In the genomic region with DNA sequence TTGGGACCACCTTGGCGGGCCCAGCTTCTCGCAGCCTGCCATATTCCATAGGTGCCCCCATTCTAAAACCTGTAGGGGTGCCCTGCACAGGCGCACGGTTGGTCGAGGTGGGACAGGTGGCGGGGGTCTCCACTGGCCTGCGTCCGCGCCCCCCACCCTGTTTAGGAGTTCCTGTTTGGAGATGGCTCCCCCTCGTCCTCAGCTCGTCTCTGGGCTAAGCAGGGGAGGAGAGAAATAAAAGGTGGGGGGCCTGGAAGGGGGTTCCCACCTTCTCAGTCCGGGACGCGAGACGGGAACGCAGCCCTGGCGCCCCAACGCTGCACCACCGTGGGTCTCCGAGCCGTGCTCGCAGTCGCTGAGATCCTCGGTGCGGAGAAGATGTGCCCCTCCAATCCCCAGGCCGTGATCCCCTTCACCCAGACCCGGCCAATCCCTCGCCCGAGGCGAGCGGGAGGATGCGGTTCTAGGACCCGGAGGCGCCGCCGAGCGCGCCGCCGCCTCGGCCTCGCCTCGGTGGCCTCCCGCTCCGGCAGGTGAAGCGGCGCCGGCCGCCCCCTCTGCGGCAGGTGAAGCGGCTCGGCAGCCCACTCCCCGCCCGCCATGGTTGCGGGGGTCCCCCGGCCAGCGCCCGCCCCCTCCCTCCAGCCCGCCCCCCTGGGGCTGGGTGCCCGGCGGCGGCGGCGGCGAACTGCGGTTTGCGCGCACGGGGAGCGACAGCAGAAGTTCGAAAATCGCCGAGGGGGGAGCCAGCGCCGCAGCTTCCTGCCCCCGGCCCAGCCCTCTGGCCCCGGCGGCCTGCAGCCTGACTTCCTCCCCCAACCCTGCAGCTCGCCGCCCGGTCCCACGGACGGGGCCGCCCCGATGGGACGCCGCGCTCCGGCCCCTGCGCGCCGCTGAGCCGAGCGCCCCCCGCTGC, we compare ENCODE assay signal across 8 cellular contexts. TPM values are rescaled to one million over a fixed set of nuclear protein-coding genes. Genes with fewer than 3 reads are reported as not detected.
A peak's percentile ranks its signal among the peaks of the same experiment; 100 is the strongest.
DNase-seq lines count a peak whose midpoint lies in the region; ATAC-seq and TF ChIP-seq lines count a peak whose summit lies in the region.

A gene with protein sequence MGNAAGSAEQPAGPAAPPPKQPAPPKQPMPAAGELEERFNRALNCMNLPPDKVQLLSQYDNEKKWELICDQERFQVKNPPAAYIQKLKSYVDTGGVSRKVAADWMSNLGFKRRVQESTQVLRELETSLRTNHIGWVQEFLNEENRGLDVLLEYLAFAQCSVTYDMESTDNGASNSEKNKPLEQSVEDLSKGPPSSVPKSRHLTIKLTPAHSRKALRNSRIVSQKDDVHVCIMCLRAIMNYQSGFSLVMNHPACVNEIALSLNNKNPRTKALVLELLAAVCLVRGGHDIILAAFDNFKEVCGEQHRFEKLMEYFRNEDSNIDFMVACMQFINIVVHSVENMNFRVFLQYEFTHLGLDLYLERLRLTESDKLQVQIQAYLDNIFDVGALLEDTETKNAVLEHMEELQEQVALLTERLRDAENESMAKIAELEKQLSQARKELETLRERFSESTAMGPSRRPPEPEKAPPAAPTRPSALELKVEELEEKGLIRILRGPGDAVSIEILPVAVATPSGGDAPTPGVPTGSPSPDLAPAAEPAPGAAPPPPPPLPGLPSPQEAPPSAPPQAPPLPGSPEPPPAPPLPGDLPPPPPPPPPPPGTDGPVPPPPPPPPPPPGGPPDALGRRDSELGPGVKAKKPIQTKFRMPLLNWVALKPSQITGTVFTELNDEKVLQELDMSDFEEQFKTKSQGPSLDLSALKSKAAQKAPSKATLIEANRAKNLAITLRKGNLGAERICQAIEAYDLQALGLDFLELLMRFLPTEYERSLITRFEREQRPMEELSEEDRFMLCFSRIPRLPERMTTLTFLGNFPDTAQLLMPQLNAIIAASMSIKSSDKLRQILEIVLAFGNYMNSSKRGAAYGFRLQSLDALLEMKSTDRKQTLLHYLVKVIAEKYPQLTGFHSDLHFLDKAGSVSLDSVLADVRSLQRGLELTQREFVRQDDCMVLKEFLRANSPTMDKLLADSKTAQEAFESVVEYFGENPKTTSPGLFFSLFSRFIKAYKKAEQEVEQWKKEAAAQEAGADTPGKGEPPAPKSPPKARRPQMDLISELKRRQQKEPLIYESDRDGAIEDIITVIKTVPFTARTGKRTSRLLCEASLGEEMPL (plus strand): TSS at position 805 of the 916 bp plus-strand sequence. CDS start 240 bp downstream, outside the sequence.

- H3K4me3 ChIP-seq in HUES6 (ENCODE audit: low read depth, low read length): peak within 1 kb of the TSS; percentile 56
- peak within 1 kb of the TSS; percentile 65 to 69 for H3K4me3 ChIP-seq in duodenal mucosa (ENCODE audit: low read depth in 1 of 2, low read length in 2 of 2)
- H3K4me3 ChIP-seq in stomach smooth muscle (ENCODE audit: low read length in 2 of 2): peak within 1 kb of the TSS; percentile 57 to 69

- peak within 1 kb of the TSS; percentile 99 for H3K27ac Mint-ChIP-seq in activated B cell treated with CpG ODN at 0.5 μM for 24 hours

- H3K9me3 ChIP-seq in HUES6 (ENCODE audit: control insufficient read depth, insufficient read depth, low read depth, low read length) (no peaks in the 10 kb centered on the region), duodenal mucosa (ENCODE audit: control insufficient read depth in 1 of 2, low read length in 2 of 2) (no peaks in the 10 kb centered on the region), stomach smooth muscle (ENCODE audit: control insufficient read depth in 2 of 2, low read length in 2 of 2) (no peaks in the 10 kb centered on the region)

- CTCF ChIA-PET in activated B cell treated with CpG ODN at 0.5 μM for 24 hours (lab: Charles Lee): interaction anchor here (0.6 to 11.7 kb wide), 10 partner anchors 9 to 165 kb away, joined by 3 to 203 read pairs (median 34); a partner anchor contains a TSS

- intact Hi-C loops in activated B cell treated with CpG ODN at 0.5 μM for 24 hours (cut with micrococcal nuclease): no loop called here

- H3K27me3 ChIP-seq in HUES6 (ENCODE audit: control insufficient read depth, insufficient read depth, low read length) (peaks cover 64% of the 10 kb centered on the region), duodenal mucosa (ENCODE audit: control insufficient read depth in 1 of 2, insufficient read depth in 2 of 2, low read length in 2 of 2) (peaks cover 3 to 4% of the 10 kb centered on the region in 2 donors), stomach smooth muscle (ENCODE audit: control insufficient read depth in 1 of 2, insufficient read depth in 2 of 2, low read length in 2 of 2) (peaks cover 11 to 16% of the 10 kb centered on the region in 2 donors)

- POLR2A ChIA-PET in activated B cell treated with CpG ODN at 0.5 μM for 24 hours (lab: Charles Lee): interaction anchor here (0.6 to 10.0 kb wide), 19 partner anchors 12 to 1022 kb away, joined by 3 to 378 read pairs (median 6); a partner anchor contains a TSS

- H3K27me3 Mint-ChIP-seq in activated B cell treated with CpG ODN at 0.5 μM for 24 hours: no peaks in the 10 kb centered on the region

- peak within 1 kb of the TSS; percentile 99 for H3K4me3 Mint-ChIP-seq in activated B cell treated with CpG ODN at 0.5 μM for 24 hours

- H3K9ac ChIP-seq in HUES6 (ENCODE audit: low read length) (no peak within 1 kb of the TSS), duodenal mucosa (ENCODE audit: low read depth in 1 of 2, low read length in 2 of 2) (peak within 1 kb of the TSS; percentile 43 to 66), stomach smooth muscle (ENCODE audit: low read length in 2 of 2) (peak within 1 kb of the TSS in 1 of 2 donors; percentile 44)

- ATAC-seq in activated B cell treated with CpG ODN at 0.5 μM for 24 hours (ENCODE audit: low read depth): peak; percentile 25
- ATAC-seq in GM19324 (IDR thresholded peaks at IDR 0.05; ENCODE audit: low FRiP score, unreplicated experiment): no peak

- H3K4me1 Mint-ChIP-seq in activated B cell treated with CpG ODN at 0.5 μM for 24 hours: peaks cover 62% of the 10 kb centered on the region

- H3K27ac ChIP-seq in HUES6 (ENCODE audit: low read depth, low read length) (no peak within 1 kb of the TSS), duodenal mucosa (ENCODE audit: low read depth, low read length) (peak within 1 kb of the TSS; percentile 32), stomach smooth muscle (ENCODE audit: low read length) (peak within 1 kb of the TSS; percentile 18)

- peaks cover 56% of the 10 kb centered on the region for H3K36me3 Mint-ChIP-seq in activated B cell treated with CpG ODN at 0.5 μM for 24 hours (ENCODE audit: low read depth)

- H3K4me1 ChIP-seq in HUES6 (ENCODE audit: control insufficient read depth, insufficient read depth, low read length): peaks cover 17% of the 10 kb centered on the region
- peaks cover 16 to 35% of the 10 kb centered on the region in 2 donors for H3K4me1 ChIP-seq in duodenal mucosa (ENCODE audit: control insufficient read depth in 1 of 2, insufficient read depth in 2 of 2, low read length in 2 of 2)
- peaks cover 22% of the 10 kb centered on the region for H3K4me1 ChIP-seq in stomach smooth muscle (ENCODE audit: control insufficient read depth, insufficient read depth, low read length)

- H3K36me3 ChIP-seq in HUES6 (ENCODE audit: control insufficient read depth, insufficient read depth, low read length): no peaks in the 10 kb centered on the region
- no peaks in the 10 kb centered on the region for H3K36me3 ChIP-seq in duodenal mucosa (ENCODE audit: control insufficient read depth in 1 of 2, insufficient read depth in 2 of 2, low read length in 2 of 2)
- no peaks in the 10 kb centered on the region for H3K36me3 ChIP-seq in stomach smooth muscle (ENCODE audit: control insufficient read depth in 2 of 2, insufficient read depth in 2 of 2, low read length in 2 of 2)

- no peak for TF ChIP-seq CTCF in activated B cell treated with CpG ODN at 0.5 μM for 24 hours (IDR thresholded peaks at IDR 0.05)

- H3K9me3 Mint-ChIP-seq in activated B cell treated with CpG ODN at 0.5 μM for 24 hours: no peaks in the 10 kb centered on the region

- DNase-seq in EH (ENCODE audit: low read depth): peak; percentile 41
- peak; percentile 76 for DNase-seq in activated B cell treated with CpG ODN at 0.5 μM for 24 hours
- no peak for DNase-seq in mesenteric fat pad (ENCODE audit: low spot score)
- no peak for DNase-seq in dermis blood vessel endothelial cell

RNA-seq across cellular contexts. Expression of the gene that starts here (rescaled TPM):
- 310 and 351 TPM in 2 replicates for total RNA-seq in activated B cell treated with CpG ODN at 0.5 μM for 24 hours
- 51.2 TPM for total RNA-seq in mesenteric fat pad
- 1.0 and 4.0 TPM in 2 replicates for total RNA-seq in dermis blood vessel endothelial cell

Comparison
In these comparisons a context has a peak if more than half of its experiments do, and no peak if none do; other contexts are left out.
1. RNA of the gene that starts here (total RNA-seq): 310 to 351 TPM in activated B cell treated with CpG ODN at 0.5 μM for 24 hours and 51.2 TPM in mesenteric fat pad (single experiment); 1.0 to 4.0 TPM in dermis blood vessel endothelial cell; every median in the first group is over 10 times any median in the second.
2. DNase-seq: peak in EH (single experiment) and activated B cell treated with CpG ODN at 0.5 μM for 24 hours (single experiment); none in mesenteric fat pad (single experiment) and dermis blood vessel endothelial cell (single experiment).
3. Peak in every context shown above with its lines, with median percentiles within 50 percentile points of each other: H3K4me3 ChIP-seq.